12 cellular contexts compared by ENCODE assay signal in genomic region chr1:34529935-34530859, GRCh38.
DNase-seq lines count a peak whose midpoint lies in the region; ATAC-seq, FAIRE-seq and TF ChIP-seq lines count a peak whose summit lies in the region.
"Had no signal": no experiment of that assay in that cellular context is flagged by ENCODE, and none has a peak within 500 bp of the region (broad histone marks: within the 10 kb centered on the region; RNA-seq: fewer than 3 reads in every experiment).

No MANE protein-coding gene starts in this region.

- no peak for TF ChIP-seq CTCF in natural killer cell (IDR thresholded peaks at IDR 0.05)

- DNase-seq in GM12891 (ENCODE audit: insufficient read length, low spot score), result no peak
- DNase-seq in SW480 (ENCODE audit: low spot score), result peak; percentile 71
- no peak for DNase-seq in natural killer cell
- DNase-seq in central memory CD4-positive, alpha-beta T cell, result no peak
- DNase-seq in posterior vena cava (ENCODE audit: low spot score), result no peak
- DNase-seq: amniotic stem cell, NCI-H748 treated with DMSO at 0.1 percent for 48 hours, sigmoid colon, T-cell had no signal

- H3K27ac Mint-ChIP-seq in natural killer cell, result no peak overlapping the region
- H3K27ac Mint-ChIP-seq: T-cell had no signal

- H3K27me3 Mint-ChIP-seq in natural killer cell (ENCODE audit: low read depth in 2 of 2), result peaks cover 22 to 28% of the 10 kb centered on the region in 2 donors

- peak; percentile 94 for FAIRE-seq in GM12891 (lab: Jason Lieb, UNC)

- no peaks in the 10 kb centered on the region for H3K36me3 Mint-ChIP-seq in natural killer cell
- H3K36me3 Mint-ChIP-seq: T-cell had no signal

- no peak for TF ChIP-seq POLR2A in GM12891 (IDR thresholded peaks at IDR 0.05; ENCODE audit: low read depth, low read length)

- H3K4me1 Mint-ChIP-seq in natural killer cell, result no peaks in the 10 kb centered on the region
- H3K4me1 Mint-ChIP-seq: T-cell had no signal

- H3K9me3 Mint-ChIP-seq in natural killer cell, result no peaks in the 10 kb centered on the region
- H3K9me3 Mint-ChIP-seq: T-cell had no signal

- H3K4me3 Mint-ChIP-seq in natural killer cell, result no peak overlapping the region
- H3K4me3 Mint-ChIP-seq: T-cell had no signal

- intact Hi-C loops in natural killer cell (cut with micrococcal nuclease) (no loop called here), posterior vena cava (cut with DNase I) (no loop called here)

- ATAC-seq in GM19455 (IDR thresholded peaks at IDR 0.05; ENCODE audit: unreplicated experiment) (peak; percentile 77), HG02981 (IDR thresholded peaks at IDR 0.05; ENCODE audit: unreplicated experiment) (peak; percentile 67), natural killer cell (no peak)
- no peak for ATAC-seq in activated CD4-positive, CD25-positive, alpha-beta regulatory T cell treated with anti-CD3 and anti-CD28 coated beads, Interleukin-2, amount 50 U/mL, for 24 hours
- ATAC-seq: T-cell had no signal

TF ChIP-seq in GM12891, 5 proteins besides CTCF, POLR2A, EP300 and RAD21:
- TF ChIP-seq PAX5 (IDR thresholded peaks at IDR 0.05; ENCODE audit: insufficient read depth, low read length, severe bottlenecking), result no peak
- peak; percentile 16; the same call in 1 of the 2 replicates for TF ChIP-seq POU2F2 (IDR thresholded peaks at IDR 0.05; ENCODE audit: low read depth, low read length)
- TF ChIP-seq SPI1 (IDR thresholded peaks at IDR 0.05; ENCODE audit: low read depth, low read length), result peak; percentile 96
- TF ChIP-seq TAF1 (IDR thresholded peaks at IDR 0.05; ENCODE audit: low read depth, low read length), result no peak
- no peak for TF ChIP-seq POLR2AphosphoS5 (IDR thresholded peaks at IDR 0.05; ENCODE audit: low read depth, low read length)

Comparison
In these comparisons a context has a peak if more than half of its experiments do, and no peak if none do; other contexts are left out.
1. ATAC-seq: peak in GM19455 (single experiment) and HG02981 (single experiment); none in natural killer cell (0 of 3) and activated CD4-positive, CD25-positive, alpha-beta regulatory T cell treated with anti-CD3 and anti-CD28 coated beads, Interleukin-2, amount 50 U/mL, for 24 hours (0 of 2).